ENCODE assay signal across 8 cellular contexts in the genomic region with DNA sequence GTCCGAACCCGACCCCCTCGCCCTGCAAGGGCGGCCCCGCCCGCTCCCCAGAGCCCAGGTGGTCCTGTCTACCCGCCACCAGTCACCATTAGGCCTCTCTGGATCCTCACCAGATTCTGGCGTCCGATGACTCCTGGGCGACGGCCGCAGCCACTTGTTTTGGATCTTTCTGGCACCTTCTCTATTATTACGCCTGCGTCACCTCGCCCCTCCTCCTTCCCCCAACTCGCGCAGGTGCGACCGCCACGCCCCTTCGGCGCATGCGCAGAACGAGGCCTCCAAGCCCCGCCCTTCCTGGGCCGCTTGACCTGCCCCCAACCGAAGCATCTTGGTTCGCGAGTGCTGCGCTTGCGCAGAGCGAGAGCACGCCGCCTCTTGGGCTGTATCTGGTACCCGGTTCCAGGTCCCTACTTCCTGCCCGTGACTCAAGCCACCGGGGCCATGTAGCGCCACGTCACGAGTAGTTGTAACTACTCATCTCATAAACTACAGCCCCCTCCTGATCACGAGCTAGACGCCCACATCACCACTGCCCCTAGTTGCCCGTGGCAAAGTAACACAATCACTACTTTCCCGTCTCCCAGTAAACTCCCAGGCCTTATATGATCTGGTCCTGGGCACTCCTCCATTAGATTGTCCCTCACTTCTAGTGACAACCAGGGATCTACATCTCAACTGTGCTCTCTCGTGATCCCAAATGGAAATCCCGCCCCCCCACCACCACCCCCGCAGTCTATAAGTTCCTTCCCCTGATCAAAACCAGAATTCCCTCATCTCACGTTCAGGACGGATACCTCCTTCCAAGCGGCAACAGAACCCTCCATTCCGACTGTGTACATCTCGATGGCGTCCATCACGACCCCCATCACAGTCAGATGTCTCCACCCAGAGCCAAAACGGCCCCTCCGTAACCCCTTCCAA. TPM values are rescaled to one million over a fixed set of nuclear protein-coding genes. Genes with fewer than 3 reads are reported as not detected.
DNase-seq lines count a peak whose midpoint lies in the region; ATAC-seq and TF ChIP-seq lines count a peak whose summit lies in the region.

A gene with protein sequence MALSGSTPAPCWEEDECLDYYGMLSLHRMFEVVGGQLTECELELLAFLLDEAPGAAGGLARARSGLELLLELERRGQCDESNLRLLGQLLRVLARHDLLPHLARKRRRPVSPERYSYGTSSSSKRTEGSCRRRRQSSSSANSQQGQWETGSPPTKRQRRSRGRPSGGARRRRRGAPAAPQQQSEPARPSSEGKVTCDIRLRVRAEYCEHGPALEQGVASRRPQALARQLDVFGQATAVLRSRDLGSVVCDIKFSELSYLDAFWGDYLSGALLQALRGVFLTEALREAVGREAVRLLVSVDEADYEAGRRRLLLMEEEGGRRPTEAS (minus strand): TSS at position 156 of the 921 bp plus-strand sequence. CDS start 670 bp downstream, outside the sequence.

- H2BK12ac ChIP-seq in trophoblast cell (ENCODE audit: low read length), result peak within 1 kb of the TSS; percentile 39

- peak within 1 kb of the TSS; percentile 96 for H3K4me3 Mint-ChIP-seq in activated naive CD8-positive, alpha-beta T cell treated with anti-CD3 and anti-CD28 coated beads, Interleukin-2, amount 50 U/mL, for 24 hours

- DNase-seq in NCI-H1417 treated with DMSO at 0.1 percent for 48 hours (lab: John Stamatoyannopoulos, UW) (peak; percentile 67), SW480 (ENCODE audit: low spot score) (peak; percentile 97), Right ventricle myocardium superior (peak; percentile 98), trophoblast cell (peak; percentile 100), transverse colon (peak; percentile 99)
- peak; percentile 100 for DNase-seq in activated naive CD8-positive, alpha-beta T cell treated with anti-CD3 and anti-CD28 coated beads, Interleukin-2, amount 50 U/mL, for 24 hours

- H3K4ac ChIP-seq in trophoblast cell (ENCODE audit: low read depth, low read length), result peak within 1 kb of the TSS; percentile 53

- no CpG with 5 or more reads among the region's 56 CpGs for WGBS in trophoblast cell (ENCODE audit: extremely low coverage, insufficient coverage, insufficient read length)
- WGBS in transverse colon (ENCODE audit: low coverage in 1 of 2), 2 donors, result 18 to 57% methylated on average over 14 to 56 of the region's 56 CpGs

- TF ChIP-seq POLR2A in GM10847 (IDR thresholded peaks at IDR 0.05; ENCODE audit: extremely low read depth, insufficient read length), result peak; percentile 65
- peak; percentile 94 for TF ChIP-seq POLR2A in transverse colon (IDR thresholded peaks at IDR 0.05)

- H3K4me3 ChIP-seq in trophoblast cell (ENCODE audit: low read depth, low read length) (peak within 1 kb of the TSS; percentile 85), transverse colon (peak within 1 kb of the TSS; percentile 64 to 96 (median 88))

- peak within 1 kb of the TSS; percentile 85 for H2AK5ac ChIP-seq in trophoblast cell (ENCODE audit: low read length)

- H3K36me3 Mint-ChIP-seq in activated naive CD8-positive, alpha-beta T cell treated with anti-CD3 and anti-CD28 coated beads, Interleukin-2, amount 50 U/mL, for 24 hours (ENCODE audit: low read depth), result peaks cover 20% of the 10 kb centered on the region

- in situ Hi-C loops in transverse colon (cut with MboI; ENCODE audit: low pct_ligation_motif_present in 1 of 4, low pct_unique_long_range_greater_than_20kb in 1 of 4, low sequenced_read_pairs in 3 of 4), result no loop called here

- H3K4me2 ChIP-seq in trophoblast cell (ENCODE audit: low read length), result peak within 1 kb of the TSS; percentile 89

- peaks cover 23% of the 10 kb centered on the region for H3K79me2 ChIP-seq in trophoblast cell (ENCODE audit: control insufficient read depth, insufficient read depth, low read length, poor library complexity)

- no peak for TF ChIP-seq EP300 in transverse colon (IDR thresholded peaks at IDR 0.05; ENCODE audit: low read depth)

- intact Hi-C loops in Right ventricle myocardium superior (cut with DNase I), result no loop called here
- intact Hi-C loops in transverse colon (cut with DNase I; ENCODE audit: low total_unique reads), result no loop called here

- peak within 1 kb of the TSS; percentile 78 for H4K8ac ChIP-seq in trophoblast cell (ENCODE audit: low read depth, low read length)

- H3K27ac Mint-ChIP-seq in activated naive CD8-positive, alpha-beta T cell treated with anti-CD3 and anti-CD28 coated beads, Interleukin-2, amount 50 U/mL, for 24 hours, result peak within 1 kb of the TSS; percentile 94

- peak within 1 kb of the TSS; percentile 54 for H2AFZ ChIP-seq in trophoblast cell (ENCODE audit: insufficient read depth, low read length, poor library complexity)

- peak within 1 kb of the TSS; percentile 80 for H3K27ac ChIP-seq in trophoblast cell (ENCODE audit: low read depth, low read length)
- peak within 1 kb of the TSS; percentile 93 to 95 (median 94) for H3K27ac ChIP-seq in transverse colon

- peaks cover 20% of the 10 kb centered on the region for H3K79me1 ChIP-seq in trophoblast cell (ENCODE audit: low read length)

- H3K9me3 Mint-ChIP-seq in activated naive CD8-positive, alpha-beta T cell treated with anti-CD3 and anti-CD28 coated beads, Interleukin-2, amount 50 U/mL, for 24 hours, result no peaks in the 10 kb centered on the region

- peak within 1 kb of the TSS; percentile 65 for H3K14ac ChIP-seq in trophoblast cell (ENCODE audit: low read length)

- no peak for TF ChIP-seq CTCF in transverse colon (IDR thresholded peaks at IDR 0.05)

- no peak within 1 kb of the TSS for H3K23ac ChIP-seq in trophoblast cell (ENCODE audit: low read length)

- H3K36me3 ChIP-seq in trophoblast cell (ENCODE audit: control insufficient read depth in 1 of 2, insufficient read depth in 2 of 2, low read length in 2 of 2) (peaks cover 12 to 19% of the 10 kb centered on the region in 2 experiments), transverse colon (peaks cover 0 to 16% (median 0%) of the 10 kb centered on the region in 4 donors)

- peak within 1 kb of the TSS; percentile 63 for H3K18ac ChIP-seq in trophoblast cell (ENCODE audit: low read length)

- H3K4me1 ChIP-seq in trophoblast cell (ENCODE audit: control insufficient read depth in 1 of 2, insufficient read depth in 2 of 2, low read length in 2 of 2), result peaks cover 8 to 19% of the 10 kb centered on the region in 2 experiments
- peaks cover 13 to 70% (median 41%) of the 10 kb centered on the region in 4 donors for H3K4me1 ChIP-seq in transverse colon

- peak within 1 kb of the TSS; percentile 60 for H4K12ac ChIP-seq in trophoblast cell (ENCODE audit: low read depth, low read length)

- H3K27me3 ChIP-seq in trophoblast cell (ENCODE audit: insufficient read depth, low read length) (no peaks in the 10 kb centered on the region), transverse colon (no peaks in the 10 kb centered on the region)

- peak within 1 kb of the TSS; percentile 95 for H3K9ac ChIP-seq in trophoblast cell (ENCODE audit: low read length)

- H3K9me3 ChIP-seq in trophoblast cell (ENCODE audit: insufficient read depth, low read depth, low read length), result no peaks in the 10 kb centered on the region
- H3K9me3 ChIP-seq in transverse colon, result no peaks in the 10 kb centered on the region

- H3K27me3 Mint-ChIP-seq in activated naive CD8-positive, alpha-beta T cell treated with anti-CD3 and anti-CD28 coated beads, Interleukin-2, amount 50 U/mL, for 24 hours, result peaks cover 3% of the 10 kb centered on the region

- H3K4me1 Mint-ChIP-seq in activated naive CD8-positive, alpha-beta T cell treated with anti-CD3 and anti-CD28 coated beads, Interleukin-2, amount 50 U/mL, for 24 hours, result peaks cover 76% of the 10 kb centered on the region

- H2BK5ac ChIP-seq in trophoblast cell (ENCODE audit: low read depth, low read length, poor library complexity), result peak within 1 kb of the TSS; percentile 52

- peak within 1 kb of the TSS; percentile 80 for H4K91ac ChIP-seq in trophoblast cell (ENCODE audit: low read depth, low read length)

- ATAC-seq in HG02763 (IDR thresholded peaks at IDR 0.05; ENCODE audit: unreplicated experiment) (peak; percentile 78), Right ventricle myocardium superior (ENCODE audit: poor library complexity) (peak; percentile 86)
- ATAC-seq in activated naive CD8-positive, alpha-beta T cell treated with anti-CD3 and anti-CD28 coated beads, Interleukin-2, amount 50 U/mL, for 24 hours, result peak; percentile 80

- H2BK120ac ChIP-seq in trophoblast cell (ENCODE audit: insufficient read depth, low read length, poor library complexity), result peak within 1 kb of the TSS; percentile 65

RNA-seq across cellular contexts. Expression of the gene that starts here (rescaled TPM):
- total RNA-seq in Right ventricle myocardium superior, result 14.8 TPM
- 44.2 and 47.8 TPM in 2 replicates for polyA plus RNA-seq in trophoblast cell (2013)
- total RNA-seq in transverse colon, result 10 to 100 TPM; 52.2 to 90.8 (median 63.0) TPM

Comparison
In these comparisons a context has a peak if more than half of its experiments do, and no peak if none do; other contexts are left out.
1. Peak in every context shown above with its lines: DNase-seq, ATAC-seq, H3K4me3 ChIP-seq and H3K27ac ChIP-seq.